17 cellular contexts compared by ENCODE assay signal in genomic region chr13:112057736-112058518, GRCh38. TPM values are rescaled to one million over a fixed set of nuclear protein-coding genes. Genes with fewer than 3 reads are reported as not detected.
DNase-seq lines count a peak whose midpoint lies in the region; ATAC-seq and TF ChIP-seq lines count a peak whose summit lies in the region.
"Had no signal": no experiment of that assay in that cellular context is flagged by ENCODE, and none has a peak within 500 bp of the region (broad histone marks: within the 10 kb centered on the region; RNA-seq: fewer than 3 reads in every experiment).

No MANE protein-coding gene starts in this region.

- no peaks in the 10 kb centered on the region for H3K9me3 ChIP-seq in endodermal cell (ENCODE audit: control insufficient read depth, low read length)
- H3K9me3 ChIP-seq in WERI-Rb-1 (ENCODE audit: severe bottlenecking): peaks cover 66% of the 10 kb centered on the region
- H3K9me3 ChIP-seq: A549, HAP-1 had no signal

- H3K4me3 Mint-ChIP-seq in endodermal cell (peak overlapping the region; percentile 39), osteocyte (ENCODE audit: unreplicated experiment) (no peak overlapping the region)
- H3K4me3 Mint-ChIP-seq: T-cell had no signal

- WGBS in endodermal cell (ENCODE audit: insufficient coverage in 1 of 2, insufficient read length in 1 of 2), 2 experiments: 1 to 4% methylated on average over 23 to 57 of the region's 57 CpGs

- H3K9me3 Mint-ChIP-seq in endodermal cell: no peaks in the 10 kb centered on the region
- no peaks in the 10 kb centered on the region for H3K9me3 Mint-ChIP-seq in osteocyte (ENCODE audit: unreplicated experiment)
- H3K9me3 Mint-ChIP-seq: T-cell had no signal

- TF ChIP-seq CTCF in endodermal cell (conservative IDR thresholded peaks at IDR 0.05) (no peak), osteocyte (IDR thresholded peaks at IDR 0.05) (no peak), WERI-Rb-1 (IDR thresholded peaks at IDR 0.05; ENCODE audit: low read depth, low read length) (no peak)

- H3K4me1 Mint-ChIP-seq in endodermal cell (peaks cover 11% of the 10 kb centered on the region), osteocyte (ENCODE audit: unreplicated experiment) (peaks cover 13% of the 10 kb centered on the region)

- H3K36me3 Mint-ChIP-seq in endodermal cell (ENCODE audit: low read depth): no peaks in the 10 kb centered on the region
- H3K36me3 Mint-ChIP-seq in osteocyte (ENCODE audit: unreplicated experiment): no peaks in the 10 kb centered on the region
- H3K36me3 Mint-ChIP-seq: T-cell had no signal

- peaks cover 99% of the 10 kb centered on the region for H3K27me3 Mint-ChIP-seq in endodermal cell (ENCODE audit: insufficient read depth)
- H3K27me3 Mint-ChIP-seq in osteocyte (ENCODE audit: unreplicated experiment): peaks cover 75% of the 10 kb centered on the region

- no peaks in the 10 kb centered on the region for H3K4me1 ChIP-seq in endodermal cell (ENCODE audit: control insufficient read depth, insufficient read depth, low read length)
- H3K4me1 ChIP-seq: A549, HAP-1 had no signal

- H3K4me3 ChIP-seq in endodermal cell (ENCODE audit: low read length) (no peak overlapping the region), WERI-Rb-1 (ENCODE audit: low read depth, low read length) (no peak overlapping the region)
- H3K4me3 ChIP-seq: A549, HAP-1 had no signal

- H3K27me3 ChIP-seq in endodermal cell (ENCODE audit: control insufficient read depth, insufficient read depth, low read length, poor library complexity, severe bottlenecking) (peaks cover 100% of the 10 kb centered on the region), WERI-Rb-1 (ENCODE audit: insufficient read depth, low read depth, severe bottlenecking) (peaks cover 99% of the 10 kb centered on the region)

- ATAC-seq in GM18505 (IDR thresholded peaks at IDR 0.05; ENCODE audit: unreplicated experiment): no peak
- ATAC-seq: A549, esophagus mucosa, PC-3, T-cell had no signal

- H3K27ac ChIP-seq in endodermal cell (ENCODE audit: low read depth, low read length): no peak overlapping the region
- H3K27ac ChIP-seq in WERI-Rb-1: no peak overlapping the region
- H3K27ac ChIP-seq: A549 had no signal

- H3K27ac Mint-ChIP-seq in endodermal cell (no peak overlapping the region), osteocyte (ENCODE audit: unreplicated experiment) (no peak overlapping the region)
- H3K27ac Mint-ChIP-seq: T-cell had no signal

- H3K9ac ChIP-seq in endodermal cell (ENCODE audit: extremely low read depth, low read length, poor library complexity, severe bottlenecking): no peak overlapping the region

- H3K36me3 ChIP-seq in endodermal cell (ENCODE audit: control insufficient read depth, insufficient read depth, low read length) (no peaks in the 10 kb centered on the region), WERI-Rb-1 (no peaks in the 10 kb centered on the region)
- H3K36me3 ChIP-seq: HAP-1 had no signal

- DNase-seq in NCI-H2081 (lab: John Stamatoyannopoulos, UW) (peak; percentile 60 to 80), NCI-H2081 treated with DMSO at 0.1 percent for 48 hours (lab: John Stamatoyannopoulos, UW) (no peak), NCI-H1105 (lab: John Stamatoyannopoulos, UW) (peak; percentile 79), endodermal cell (peak; percentile 68), osteocyte (ENCODE audit: extremely low spot score, unreplicated experiment) (peak; percentile 82), WERI-Rb-1 (no peak)
- DNase-seq in stimulated activated CD4-positive, alpha-beta T cell treated with anti-CD3 and anti-CD28 coated beads, Interleukin-4, amount 100 ng/mL, for 24 hours: no peak
- DNase-seq: activated T-cell treated with anti-CD3 and anti-CD28 coated beads for 4 hours, PC-3, T-cell had no signal

- TF ChIP-seq POLR2A in GM18505 (IDR thresholded peaks at IDR 0.05; ENCODE audit: borderline replicate concordance, extremely low read depth, insufficient read depth, insufficient read length): no peak

RNA-seq across cellular contexts. Expression of gene SOX1, which starts 9.0 kb away (rescaled TPM):
- total RNA-seq in endodermal cell (not detected), osteocyte (not detected in 2 replicates)
- polyA plus RNA-seq in endodermal cell (2013, experiment 1 of 2): 40.6 TPM
- 33.9 TPM for polyA plus RNA-seq in endodermal cell (2013, experiment 2 of 2)
- total RNA-seq: esophagus mucosa, LHCN-M2, PC-3, subcutaneous adipose tissue, T-cell had no signal
- polyA plus RNA-seq: A549, adipose tissue had no signal

Comparison
In these comparisons a context has a peak if more than half of its experiments do, and no peak if none do; other contexts are left out.
1. DNase-seq: peak in NCI-H2081 (2 of 2), NCI-H1105 (single experiment), endodermal cell (single experiment) and osteocyte (single experiment); none in NCI-H2081 treated with DMSO at 0.1 percent for 48 hours (single experiment), stimulated activated CD4-positive, alpha-beta T cell treated with anti-CD3 and anti-CD28 coated beads, Interleukin-4, amount 100 ng/mL, for 24 hours (single experiment) and WERI-Rb-1 (single experiment).